8 cellular contexts compared by ENCODE assay signal in the genomic region with DNA sequence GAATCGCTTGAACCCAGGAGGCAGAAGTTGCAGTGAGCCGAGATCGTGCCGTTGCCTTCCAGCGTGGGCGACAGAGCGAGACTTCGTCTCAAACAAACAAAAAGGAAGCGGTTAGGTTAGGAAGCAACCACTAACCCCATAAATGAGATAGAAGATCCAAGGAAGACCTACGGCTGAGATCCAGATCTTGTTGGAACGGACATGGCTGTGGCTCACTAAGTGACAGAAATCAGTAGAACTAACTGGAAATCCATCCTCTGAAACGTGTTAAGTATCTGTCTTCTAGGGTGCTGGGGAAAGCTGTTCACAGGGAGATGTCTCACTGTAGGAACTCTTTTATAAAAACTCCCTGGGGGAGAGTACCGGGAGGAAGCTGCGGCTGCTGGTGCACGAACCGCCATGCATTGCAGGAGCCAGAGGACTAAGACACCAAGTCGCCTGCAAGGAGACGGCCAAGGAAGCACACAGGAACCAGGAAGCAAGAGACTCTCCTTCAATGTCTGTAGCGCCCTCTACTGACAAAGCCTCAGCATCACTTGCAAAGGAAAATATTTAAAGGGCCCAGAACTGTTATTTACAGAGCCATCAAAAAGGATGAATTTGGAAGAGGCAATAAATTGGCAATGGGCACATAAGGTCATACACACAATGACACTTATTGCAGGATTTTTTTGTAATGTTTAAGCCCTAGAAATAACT. TPM values are rescaled to one million over a fixed set of nuclear protein-coding genes. Genes with fewer than 3 reads are reported as not detected.
DNase-seq lines count a peak whose midpoint lies in the region; ATAC-seq and TF ChIP-seq lines count a peak whose summit lies in the region.

No MANE protein-coding gene starts in this region.

- H3K23ac ChIP-seq in mesenchymal stem cell (ENCODE audit: low read length in 2 of 2): no peak overlapping the region

- TF ChIP-seq CTCF in GM12865 (IDR thresholded peaks at IDR 0.05; ENCODE audit: insufficient read depth, low read depth, low read length, missing control alignments): peak; percentile 70
- TF ChIP-seq CTCF in vagina (IDR thresholded peaks at IDR 0.05): no peak

- peaks cover 2% of the 10 kb centered on the region for H3K4me1 ChIP-seq in mesenchymal stem cell (ENCODE audit: control insufficient read depth, insufficient read depth, low read depth, low read length)
- no peaks in the 10 kb centered on the region for H3K4me1 ChIP-seq in vagina

- H2AFZ ChIP-seq in mesenchymal stem cell (ENCODE audit: low read depth, low read length): no peak overlapping the region

- no peak overlapping the region for H4K91ac ChIP-seq in mesenchymal stem cell (ENCODE audit: low read length)

- no peak overlapping the region for H3K9ac ChIP-seq in mesenchymal stem cell (ENCODE audit: low read length)

- H3K4me3 ChIP-seq in GM12865 (ENCODE audit: low read depth, low read length) (no peak overlapping the region), mesenchymal stem cell (ENCODE audit: insufficient read depth in 1 of 2, low read depth in 1 of 2, low read length in 2 of 2) (no peak overlapping the region), vagina (no peak overlapping the region)

- no peak overlapping the region for H4K8ac ChIP-seq in mesenchymal stem cell (ENCODE audit: low read length)

- H3K27me3 ChIP-seq in mesenchymal stem cell (ENCODE audit: control insufficient read depth in 1 of 2, insufficient read depth in 1 of 2, low read length in 2 of 2) (no peaks in the 10 kb centered on the region), vagina (no peaks in the 10 kb centered on the region)

- H3K18ac ChIP-seq in mesenchymal stem cell (ENCODE audit: low read depth in 1 of 2, low read length in 2 of 2): no peak overlapping the region

- H3K27ac ChIP-seq in mesenchymal stem cell (ENCODE audit: low read length, poor library complexity, severe bottlenecking): no peak overlapping the region
- H3K27ac ChIP-seq in vagina: no peak overlapping the region

- no peaks in the 10 kb centered on the region for H3K9me3 ChIP-seq in mesenchymal stem cell (ENCODE audit: control insufficient read depth, low read length)
- H3K9me3 ChIP-seq in vagina: no peaks in the 10 kb centered on the region

- ATAC-seq in SK-N-SH treated with all-trans-retinoic acid at 6 μM for 48 hours: peak; percentile 53; the same call in 2 of the 3 replicates

- H3K14ac ChIP-seq in mesenchymal stem cell (ENCODE audit: low read length in 2 of 2): no peak overlapping the region

- no peak overlapping the region for H2BK15ac ChIP-seq in mesenchymal stem cell (ENCODE audit: low read depth, poor library complexity, severe bottlenecking)

- no peak overlapping the region for H2BK12ac ChIP-seq in mesenchymal stem cell (ENCODE audit: low read length in 2 of 2)

- no peak overlapping the region for H2BK120ac ChIP-seq in mesenchymal stem cell (ENCODE audit: low read depth, low read length)

- intact Hi-C loops in vagina (cut with DNase I): no loop called here

- 72% methylated on average over 19 of the region's 19 CpGs for WGBS in mesenchymal stem cell

- H3K4ac ChIP-seq in mesenchymal stem cell (ENCODE audit: low read depth in 1 of 2, low read length in 2 of 2): no peak overlapping the region

- H2AK5ac ChIP-seq in mesenchymal stem cell (ENCODE audit: low read length, severe bottlenecking): no peak overlapping the region

- no peaks in the 10 kb centered on the region for H3K79me1 ChIP-seq in mesenchymal stem cell (replicated peaks; ENCODE audit: low read length, poor library complexity, severe bottlenecking)

- H2BK5ac ChIP-seq in mesenchymal stem cell (ENCODE audit: low read depth, low read length, poor library complexity, severe bottlenecking): no peak overlapping the region

- no peak overlapping the region for H3K4me2 ChIP-seq in mesenchymal stem cell (ENCODE audit: low read length, poor library complexity, severe bottlenecking)

- TF ChIP-seq POLR2A in vagina (IDR thresholded peaks at IDR 0.05): no peak

- DNase-seq in AG08395 (ENCODE audit: low spot score) (peak; percentile 40), GM12865 (ENCODE audit: low read depth) (peak; percentile 88), HT1080 (ENCODE audit: low read depth) (peak; percentile 66), mesenchymal stem cell (peak; percentile 62), vagina (ENCODE audit: extremely low spot score in 2 of 2) (no peak), T1000 (lab: John Stamatoyannopoulos, UW) (no peak)
- DNase-seq in effector CD4-positive, alpha-beta T cell: peak; percentile 10

- no peaks in the 10 kb centered on the region for H3K36me3 ChIP-seq in mesenchymal stem cell (ENCODE audit: control insufficient read depth in 1 of 2, insufficient read depth in 2 of 2, low read depth in 1 of 2, low read length in 2 of 2)
- H3K36me3 ChIP-seq in vagina: no peaks in the 10 kb centered on the region

TF ChIP-seq in SK-N-SH treated with all-trans-retinoic acid at 6 μM for 48 hours, 23 proteins besides CTCF, POLR2A, EP300 and RAD21:
- TF ChIP-seq ARNTL (CRISPR knock-in tag; IDR thresholded peaks at IDR 0.05; ENCODE audit: borderline replicate concordance, low read depth) (no peak), OSR1 (CRISPR knock-in tag; IDR thresholded peaks at IDR 0.05) (no peak)

RNA-seq across cellular contexts. Expression of a gene that starts 16.9 kb away (rescaled TPM):
- total RNA-seq in HT1080 (2014; rRNA removed; shearing (Covaris generic)): 15.5 and 16.7 TPM in 2 replicates
- 11.3 and 13.5 TPM in 2 replicates for polyA plus RNA-seq in HT1080 (2015; cell fraction: cytosol; rRNA removed)
- 19.1 and 21.2 TPM in 2 replicates for polyA plus RNA-seq in HT1080 (2015; cell fraction: nucleus; rRNA removed)
- polyA plus RNA-seq in mesenchymal stem cell (2013, experiment 1 of 2): 13.9 TPM
- polyA plus RNA-seq in mesenchymal stem cell (2013, experiment 2 of 2): 14.2 TPM
- 23.8 TPM for total RNA-seq in vagina

RNA-seq across cellular contexts. Expression of a gene that starts 47.6 kb away (rescaled TPM):
- 0.47 and 1.3 TPM in 2 replicates for total RNA-seq in HT1080 (2014; rRNA removed; shearing (Covaris generic))
- polyA plus RNA-seq in HT1080 (2015; cell fraction: cytosol; rRNA removed): 0.86 and 0.99 TPM in 2 replicates
- 1.1 and 1.2 TPM in 2 replicates for polyA plus RNA-seq in HT1080 (2015; cell fraction: nucleus; rRNA removed)
- 0.86 TPM for polyA plus RNA-seq in mesenchymal stem cell (2013, experiment 1 of 2)
- 1.2 TPM for polyA plus RNA-seq in mesenchymal stem cell (2013, experiment 2 of 2)
- total RNA-seq in vagina: 26.8 TPM

RNA-seq across cellular contexts. Expression of a gene that starts 51.4 kb away (rescaled TPM):
- total RNA-seq in HT1080 (2014; rRNA removed; shearing (Covaris generic)): 0.73 TPM in 1 of 2 replicates, not detected in the other
- polyA plus RNA-seq in HT1080 (2015; cell fraction: cytosol; rRNA removed): 0.27 and 3.3 TPM in 2 replicates
- 1.3 TPM in 1 of 2 replicates, not detected in the other for polyA plus RNA-seq in HT1080 (2015; cell fraction: nucleus; rRNA removed)
- polyA plus RNA-seq in mesenchymal stem cell (2013, experiment 1 of 2): 2.3 TPM
- polyA plus RNA-seq in mesenchymal stem cell (2013, experiment 2 of 2): 2.4 TPM
- total RNA-seq in vagina: not detected

Comparison
In these comparisons a context has a peak if more than half of its experiments do, and no peak if none do; other contexts are left out.
1. DNase-seq: peak in AG08395 (single experiment), GM12865 (single experiment), HT1080 (single experiment), effector CD4-positive, alpha-beta T cell (single experiment) and mesenchymal stem cell (single experiment); none in vagina (0 of 2) and T1000 (single experiment).
2. RNA of a gene that starts 47.6 kb away (total RNA-seq): 26.8 TPM in vagina (single experiment); 0.47 to 1.3 TPM in HT1080; every median in the first group is over 10 times any median in the second.